12 cellular contexts compared by ENCODE assay signal in the genomic region with DNA sequence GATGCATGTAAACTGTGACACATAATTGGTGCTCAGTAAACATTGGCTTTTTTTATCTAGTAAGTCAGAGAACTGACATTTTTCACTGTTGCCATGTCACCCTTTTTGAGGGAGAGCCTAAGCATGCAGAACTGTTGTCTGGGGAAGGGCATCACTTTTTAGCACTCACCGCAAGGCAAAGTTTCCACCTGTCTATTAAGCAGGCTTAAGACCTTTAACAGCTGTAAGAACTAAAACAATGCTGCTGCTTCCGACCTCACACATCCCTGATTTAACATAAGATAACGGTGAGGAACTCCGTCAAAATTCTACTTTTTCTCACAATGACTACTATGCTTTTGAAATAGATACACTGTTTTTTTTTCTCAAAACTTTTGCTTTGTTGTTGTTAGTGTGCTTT.
"Had no signal": no experiment of that assay in that cellular context is flagged by ENCODE, and none has a peak within 500 bp of the region (broad histone marks: within the 10 kb centered on the region; RNA-seq: fewer than 3 reads in every experiment).

No MANE protein-coding gene starts in this region.

- H3K4me1 Mint-ChIP-seq: activated naive CD8-positive, alpha-beta T cell treated with anti-CD3 and anti-CD28 coated beads, Interleukin-2, amount 10 ng/mL, durations not matched to agents 7 days and 5 days; natural killer cell had no signal

- H3K27me3 ChIP-seq: gastrocnemius medialis, upper lobe of left lung had no signal

- H3K4me3 ChIP-seq: gastrocnemius medialis, lower lobe of right lung, upper lobe of left lung had no signal

- H3K27me3 Mint-ChIP-seq: activated CD4-positive, alpha-beta memory T cell treated with anti-CD3 and anti-CD28 coated beads for 36 hours; activated naive CD8-positive, alpha-beta T cell treated with anti-CD3 and anti-CD28 coated beads, Interleukin-2, amount 10 ng/mL, durations not matched to agents 7 days and 5 days had no signal

- H3K36me3 Mint-ChIP-seq: activated CD4-positive, alpha-beta memory T cell treated with anti-CD3 and anti-CD28 coated beads for 36 hours; activated naive CD8-positive, alpha-beta T cell treated with anti-CD3 and anti-CD28 coated beads, Interleukin-2, amount 10 ng/mL, durations not matched to agents 7 days and 5 days; natural killer cell had no signal

- H3K36me3 ChIP-seq: gastrocnemius medialis, lower lobe of right lung, upper lobe of left lung had no signal

- ATAC-seq: activated T-cell treated with anti-CD3 and anti-CD28 coated beads, Interleukin-2, amount 50 U/mL, for 4 hours; lower lobe of right lung; natural killer cell had no signal

- H3K4me3 Mint-ChIP-seq: activated CD4-positive, alpha-beta memory T cell treated with anti-CD3 and anti-CD28 coated beads for 36 hours; activated naive CD8-positive, alpha-beta T cell treated with anti-CD3 and anti-CD28 coated beads, Interleukin-2, amount 10 ng/mL, durations not matched to agents 7 days and 5 days; activated T-cell treated with anti-CD3 and anti-CD28 coated beads, Interleukin-2, amount 50 U/mL, for 4 hours; natural killer cell had no signal

- DNase-seq: activated CD4-positive, alpha-beta memory T cell treated with anti-CD3 and anti-CD28 coated beads for 36 hours; activated gamma-delta T cell; activated naive CD8-positive, alpha-beta T cell treated with anti-CD3 and anti-CD28 coated beads, Interleukin-2, amount 10 ng/mL, durations not matched to agents 7 days and 5 days; activated T-cell treated with anti-CD3 and anti-CD28 coated beads, Interleukin-2, amount 50 U/mL, for 4 hours; aorta; gastrocnemius medialis; lower lobe of right lung; natural killer cell; stimulated activated CD4-positive, alpha-beta T cell treated with anti-CD3 and anti-CD28 coated beads, Interleukin-12 subunit alpha, Interleukin-12 subunit beta, amount 100 ng/mL, for 4 hours; stimulated activated naive CD4-positive, alpha-beta T cell treated with Interleukin-2 at 50 U/mL for 16 hours; SW 1271; upper lobe of left lung had no signal

- H3K4me1 ChIP-seq: lower lobe of right lung had no signal

- H3K9me3 ChIP-seq: gastrocnemius medialis, lower lobe of right lung, upper lobe of left lung had no signal

- H3K27ac ChIP-seq: gastrocnemius medialis had no signal

- H3K27ac Mint-ChIP-seq: activated CD4-positive, alpha-beta memory T cell treated with anti-CD3 and anti-CD28 coated beads for 36 hours; activated naive CD8-positive, alpha-beta T cell treated with anti-CD3 and anti-CD28 coated beads, Interleukin-2, amount 10 ng/mL, durations not matched to agents 7 days and 5 days; natural killer cell had no signal
